ENCODE assay signal across 1 cellular context in genomic region chr9:114282926-114283325, GRCh38.
TF ChIP-seq lines count a peak whose summit lies in the region.

No MANE protein-coding gene starts in this region.

TF ChIP-seq in IMR-90, 13 proteins besides CTCF, POLR2A, EP300 and RAD21:
- TF ChIP-seq USF2 (IDR thresholded peaks at IDR 0.05; ENCODE audit: low read depth, low read length) (no peak), SMC3 (IDR thresholded peaks at IDR 0.05; ENCODE audit: low read depth, low read length) (no peak), CEBPB (IDR thresholded peaks at IDR 0.05; ENCODE audit: low read depth, low read length) (peak; percentile 92), ELK1 (IDR thresholded peaks at IDR 0.05; ENCODE audit: borderline replicate concordance, low read depth, low read length) (no peak), CHD1 (IDR thresholded peaks at IDR 0.05; ENCODE audit: low read depth, low read length) (no peak), NFE2L2 (IDR thresholded peaks at IDR 0.05; ENCODE audit: low read depth, low read length) (peak; percentile 56; the same call in 1 of the 2 replicates), RCOR1 (IDR thresholded peaks at IDR 0.05; ENCODE audit: insufficient replicate concordance, low read length) (no peak), MAZ (IDR thresholded peaks at IDR 0.05; ENCODE audit: borderline replicate concordance, low read depth, low read length) (peak; percentile 33; the same call in 1 of the 2 replicates), MAFK (IDR thresholded peaks at IDR 0.05; ENCODE audit: low read depth, low read length) (no peak), RFX5 (IDR thresholded peaks at IDR 0.05; ENCODE audit: low read depth, low read length) (no peak)
